11 cellular contexts compared by ENCODE assay signal in the genomic region with DNA sequence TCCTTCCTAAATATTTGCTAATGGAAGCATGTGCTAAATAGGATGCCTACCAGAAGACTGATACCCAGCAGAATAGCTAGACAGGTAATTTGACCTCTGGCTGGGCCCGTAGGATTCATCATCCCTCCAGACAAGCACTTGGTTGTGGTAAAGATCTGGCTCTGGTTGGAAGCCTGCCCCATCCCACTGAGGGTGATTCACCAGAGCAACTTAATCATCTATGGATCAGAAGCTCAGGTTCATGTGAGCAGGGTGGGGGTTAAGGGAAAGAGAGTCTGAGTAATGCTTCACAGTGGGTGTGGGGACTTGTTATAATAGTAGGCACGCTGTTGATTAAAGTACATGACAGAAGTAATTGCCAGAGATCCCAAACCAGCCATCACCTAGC. TPM values are rescaled to one million over a fixed set of nuclear protein-coding genes. Genes with fewer than 3 reads are reported as not detected.
DNase-seq lines count a peak whose midpoint lies in the region; ATAC-seq, FAIRE-seq and TF ChIP-seq lines count a peak whose summit lies in the region.
"Not testable (repeated sequence)": the region's sequence is repeated elsewhere in the genome, so short reads cannot be mapped to it uniquely, and the experiment has no call there.
"Had no signal": no experiment of that assay in that cellular context is flagged by ENCODE, and none has a peak within 500 bp of the region (broad histone marks: within the 10 kb centered on the region; RNA-seq: fewer than 3 reads in every experiment).

No MANE protein-coding gene starts in this region.

- not testable (repeated sequence) for H3K27me3 Mint-ChIP-seq in Calu3 (ENCODE audit: unreplicated experiment); activated CD4-positive, alpha-beta T cell treated with anti-CD3 and anti-CD28 coated beads for 36 hours; activated T-helper 17 cell treated with anti-CD3 and anti-CD28 coated beads, Interleukin-2, amount 50 U/mL, for 72 hours

- no CpG with 5 or more reads among the region's 2 CpGs for WGBS in gastroesophageal sphincter (ENCODE audit: low coverage in 1 of 2), 2 donors
- WGBS in psoas muscle, 3 donors, result 32 to 67% (median 40%) methylated on average over 1 of the region's 2 CpGs

- not testable (repeated sequence) for H3K4me3 ChIP-seq in gastroesophageal sphincter, psoas muscle

- BruUV-seq in Calu3 (replicated peaks; lab: Mats Ljungman, UMichigan), result not testable (repeated sequence)

- H3K27ac Mint-ChIP-seq in Calu3 (ENCODE audit: unreplicated experiment); activated CD4-positive, alpha-beta T cell treated with anti-CD3 and anti-CD28 coated beads for 36 hours; activated T-helper 17 cell treated with anti-CD3 and anti-CD28 coated beads, Interleukin-2, amount 50 U/mL, for 72 hours: not testable (repeated sequence)

- peak; percentile 99 for FAIRE-seq in RCC 7860 (lab: Jason Lieb, UNC)

- not testable (repeated sequence) for H3K36me3 ChIP-seq in gastroesophageal sphincter; psoas muscle (ENCODE audit: insufficient read depth in 1 of 2, low read depth in 1 of 2)

- H3K4me1 ChIP-seq in gastroesophageal sphincter, psoas muscle: not testable (repeated sequence)

- CTCF ChIA-PET in Calu3 (lab: Charles Lee); activated CD4-positive, alpha-beta T cell treated with anti-CD3 and anti-CD28 coated beads for 36 hours (lab: Charles Lee): not testable (repeated sequence)

- not testable (repeated sequence) for TF ChIP-seq CTCF in Calu3 (IDR thresholded peaks at IDR 0.05; ENCODE audit: unreplicated experiment); gastroesophageal sphincter (IDR thresholded peaks at IDR 0.05); psoas muscle (IDR thresholded peaks at IDR 0.05)

- not testable (repeated sequence) for H3K36me3 Mint-ChIP-seq in Calu3 (ENCODE audit: insufficient read depth, unreplicated experiment); activated CD4-positive, alpha-beta T cell treated with anti-CD3 and anti-CD28 coated beads for 36 hours (ENCODE audit: low read depth); activated T-helper 17 cell treated with anti-CD3 and anti-CD28 coated beads, Interleukin-2, amount 50 U/mL, for 72 hours (ENCODE audit: low read depth)

- not testable (repeated sequence) for H3K4me1 Mint-ChIP-seq in Calu3 (ENCODE audit: low read depth, unreplicated experiment); activated CD4-positive, alpha-beta T cell treated with anti-CD3 and anti-CD28 coated beads for 36 hours; activated T-helper 17 cell treated with anti-CD3 and anti-CD28 coated beads, Interleukin-2, amount 50 U/mL, for 72 hours

- H3K27ac ChIP-seq in gastroesophageal sphincter, psoas muscle: not testable (repeated sequence)

- H3K9me3 Mint-ChIP-seq in Calu3 (ENCODE audit: low read depth, unreplicated experiment); activated CD4-positive, alpha-beta T cell treated with anti-CD3 and anti-CD28 coated beads for 36 hours (ENCODE audit: low read depth); activated T-helper 17 cell treated with anti-CD3 and anti-CD28 coated beads, Interleukin-2, amount 50 U/mL, for 72 hours: not testable (repeated sequence)

- intact Hi-C loops in Calu3 (cut with micrococcal nuclease; ENCODE audit: unreplicated experiment); activated CD4-positive, alpha-beta T cell treated with anti-CD3 and anti-CD28 coated beads for 36 hours (cut with DNase I, micrococcal nuclease); psoas muscle (cut with DNase I): not testable (repeated sequence)

- TF ChIP-seq POLR2A in gastroesophageal sphincter (IDR thresholded peaks at IDR 0.05), result not testable (repeated sequence)

- DNase-seq in Calu3 (peak; percentile 49), psoas muscle (peak; percentile 39 to 41)
- not testable (repeated sequence) for DNase-seq in RCC 7860 (ENCODE audit: low spot score)
- peak; percentile 20 for DNase-seq in activated CD4-positive, alpha-beta T cell treated with anti-CD3 and anti-CD28 coated beads for 36 hours
- DNase-seq in stimulated activated CD4-positive, alpha-beta T cell treated with anti-CD3 and anti-CD28 coated beads, TNF-alpha, amount 100 ng/mL, for 48 hours (ENCODE audit: low read depth in 3 of 3), result peak in 2 of 3 donors; percentile 1 to 17

- not testable (repeated sequence) for H3K27me3 ChIP-seq in gastroesophageal sphincter; psoas muscle (ENCODE audit: insufficient read depth in 3 of 3, low read length in 2 of 3)

- not testable (repeated sequence) for H3K9me3 ChIP-seq in gastroesophageal sphincter, psoas muscle

- ATAC-seq in activated CD4-positive, alpha-beta T cell treated with anti-CD3 and anti-CD28 coated beads for 36 hours, result peak; percentile 84
- ATAC-seq in activated T-helper 17 cell treated with anti-CD3 and anti-CD28 coated beads, Interleukin-2, amount 50 U/mL, for 72 hours (replicated peaks), result peak; percentile 82
- ATAC-seq in gastroesophageal sphincter (peak; percentile 35), psoas muscle (peak; percentile 27 to 92 (median 80))

- not testable (repeated sequence) for TF ChIP-seq EP300 in gastroesophageal sphincter (IDR thresholded peaks at IDR 0.05)

- not testable (repeated sequence) for H3K4me3 Mint-ChIP-seq in Calu3 (ENCODE audit: low read depth, unreplicated experiment); activated CD4-positive, alpha-beta T cell treated with anti-CD3 and anti-CD28 coated beads for 36 hours; activated T-helper 17 cell treated with anti-CD3 and anti-CD28 coated beads, Interleukin-2, amount 50 U/mL, for 72 hours

- POLR2A ChIA-PET in activated CD4-positive, alpha-beta T cell treated with anti-CD3 and anti-CD28 coated beads for 36 hours (lab: Charles Lee), result not testable (repeated sequence)

RNA-seq across cellular contexts. Expression of a gene that starts 26.5 kb away (rescaled TPM):
- total RNA-seq in Calu3 (2022) (17.5 and 18.3 TPM in 2 replicates), gastroesophageal sphincter (1 to 10 TPM; 1.1 to 3.1 (median 2.6) TPM), psoas muscle (under 1 TPM in 3 of 4 donors, not detected in 1; 0.56 to 0.92 (median 0.91) TPM)
- 10 to 100 TPM; 34.8 to 42.2 TPM for total RNA-seq in activated CD4-positive, alpha-beta T cell treated with anti-CD3 and anti-CD28 coated beads for 36 hours
- 10 to 100 TPM; 16.6 to 22.7 TPM for total RNA-seq in activated T-helper 17 cell treated with anti-CD3 and anti-CD28 coated beads, Interleukin-2, amount 50 U/mL, for 72 hours
- polyA plus RNA-seq in psoas muscle, result under 1 TPM; 0.11 to 0.44 (median 0.18) TPM

RNA-seq across cellular contexts. Expression of a gene that starts 27.2 kb away (rescaled TPM):
- total RNA-seq in Calu3 (2022) (56.7 and 70.1 TPM in 2 replicates), gastroesophageal sphincter (10 to 100 TPM; 19.1 to 55.8 (median 43.5) TPM), psoas muscle (10 to 100 TPM in 1 of 4 donors, 1 to 10 TPM in 3; 8.9 to 13.8 (median 9.6) TPM)
- 10 to 100 TPM; 42.1 to 69.0 TPM for total RNA-seq in activated CD4-positive, alpha-beta T cell treated with anti-CD3 and anti-CD28 coated beads for 36 hours
- 10 to 100 TPM; 45.8 to 59.7 TPM for total RNA-seq in activated T-helper 17 cell treated with anti-CD3 and anti-CD28 coated beads, Interleukin-2, amount 50 U/mL, for 72 hours
- 1 to 10 TPM; 3.1 to 3.9 (median 3.5) TPM for polyA plus RNA-seq in psoas muscle

RNA-seq across cellular contexts. Expression of a gene that starts 58.9 kb away (rescaled TPM):
- total RNA-seq in Calu3 (2022) (not detected in 2 replicates), gastroesophageal sphincter (not detected), psoas muscle (not detected)
- total RNA-seq in activated CD4-positive, alpha-beta T cell treated with anti-CD3 and anti-CD28 coated beads for 36 hours, result not detected
- not detected for total RNA-seq in activated T-helper 17 cell treated with anti-CD3 and anti-CD28 coated beads, Interleukin-2, amount 50 U/mL, for 72 hours
- polyA plus RNA-seq in psoas muscle, result not detected
- total RNA-seq: GM12878, H9, MCF 10A, PC-9 had no signal
- polyA plus RNA-seq: GM12878 had no signal
